ENCODE assay signal across 22 cellular contexts in the genomic region with DNA sequence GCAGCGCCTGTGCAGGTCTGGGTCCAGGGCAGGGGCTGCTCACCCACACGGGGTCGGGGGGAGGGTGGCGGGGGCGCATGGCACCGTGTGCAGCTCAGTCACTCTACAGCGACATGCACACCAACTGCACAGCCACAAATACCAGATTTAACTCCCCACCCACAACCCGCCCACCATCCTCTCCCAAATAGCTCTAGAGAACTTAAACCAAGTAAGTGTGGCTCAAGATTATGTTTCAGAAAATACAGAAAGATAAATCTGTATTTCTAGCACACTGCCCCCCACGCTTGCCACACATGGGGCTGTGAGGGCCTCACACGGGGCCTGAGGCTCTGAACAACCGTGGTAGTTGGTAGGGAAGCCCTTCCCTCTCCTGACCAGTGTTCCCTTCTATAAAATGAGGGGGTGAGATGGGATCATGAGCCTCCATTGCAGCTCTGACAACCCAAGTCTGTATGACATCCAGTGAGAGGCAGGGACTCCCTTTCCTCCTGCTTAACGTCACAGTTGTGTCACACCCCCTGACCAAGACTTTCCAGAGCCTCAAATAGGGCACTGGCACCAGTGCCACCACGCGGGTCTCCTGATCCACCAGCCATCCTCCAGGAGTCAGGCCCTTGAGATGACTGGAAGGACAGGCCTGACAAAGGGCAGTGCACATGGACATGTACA. TPM values are rescaled to one million over a fixed set of nuclear protein-coding genes. Genes with fewer than 3 reads are reported as not detected.
A peak's percentile ranks its signal among the peaks of the same experiment; 100 is the strongest.
DNase-seq lines count a peak whose midpoint lies in the region; ATAC-seq and TF ChIP-seq lines count a peak whose summit lies in the region.
"Had no signal": no experiment of that assay in that cellular context is flagged by ENCODE, and none has a peak within 500 bp of the region (broad histone marks: within the 10 kb centered on the region; RNA-seq: fewer than 3 reads in every experiment).

No MANE protein-coding gene starts in this region.

- H3K36me3 Mint-ChIP-seq in activated CD8-positive, alpha-beta T cell treated with anti-CD3 and anti-CD28 coated beads for 36 hours (ENCODE audit: low read depth), result peaks cover 4% of the 10 kb centered on the region
- peaks cover 2% of the 10 kb centered on the region for H3K36me3 Mint-ChIP-seq in dendritic cell treated with granulocyte-macrophage colony-stimulating factor and Interleukin-4, amounts not matched to agents 40 ng/mL and 50 ng/mL, for 4 days (ENCODE audit: low read depth)
- H3K36me3 Mint-ChIP-seq: CD8-positive, alpha-beta T cell had no signal

- no peaks in the 10 kb centered on the region for H3K27me3 Mint-ChIP-seq in activated CD8-positive, alpha-beta T cell treated with anti-CD3 and anti-CD28 coated beads for 36 hours
- no peaks in the 10 kb centered on the region for H3K27me3 Mint-ChIP-seq in dendritic cell treated with granulocyte-macrophage colony-stimulating factor and Interleukin-4, amounts not matched to agents 40 ng/mL and 50 ng/mL, for 4 days

- intact Hi-C loops in activated CD8-positive, alpha-beta T cell treated with anti-CD3 and anti-CD28 coated beads for 36 hours (cut with micrococcal nuclease), result no loop called here
- intact Hi-C loops in dendritic cell treated with granulocyte-macrophage colony-stimulating factor and Interleukin-4, amounts not matched to agents 40 ng/mL and 50 ng/mL, for 4 days (cut with micrococcal nuclease), result no loop called here

- H3K27me3 ChIP-seq in BLaER1, result no peaks in the 10 kb centered on the region
- H3K27me3 ChIP-seq: BE2C had no signal

- no peaks in the 10 kb centered on the region for H3K9me3 ChIP-seq in BLaER1
- H3K9me3 ChIP-seq: BE2C had no signal

- H3K4me3 ChIP-seq in BLaER1, result no peak overlapping the region

- ATAC-seq in activated CD8-positive, alpha-beta T cell treated with anti-CD3 and anti-CD28 coated beads for 36 hours, result no peak
- ATAC-seq in HG02610 (IDR thresholded peaks at IDR 0.05; ENCODE audit: unreplicated experiment) (no peak), GM18520 (IDR thresholded peaks at IDR 0.05; ENCODE audit: unreplicated experiment) (no peak)
- ATAC-seq: CD8-positive, alpha-beta T cell; PC-3 had no signal

- H3K9me3 Mint-ChIP-seq in activated CD8-positive, alpha-beta T cell treated with anti-CD3 and anti-CD28 coated beads for 36 hours, result no peaks in the 10 kb centered on the region
- no peaks in the 10 kb centered on the region for H3K9me3 Mint-ChIP-seq in dendritic cell treated with granulocyte-macrophage colony-stimulating factor and Interleukin-4, amounts not matched to agents 40 ng/mL and 50 ng/mL, for 4 days
- H3K9me3 Mint-ChIP-seq: CD8-positive, alpha-beta T cell; HFFc6 had no signal

- TF ChIP-seq CTCF in activated CD8-positive, alpha-beta T cell treated with anti-CD3 and anti-CD28 coated beads for 36 hours (IDR thresholded peaks at IDR 0.05), result no peak

- peak overlapping the region; percentile 38 for H3K27ac ChIP-seq in BLaER1

- H3K36me3 ChIP-seq in BLaER1, result peaks cover 92% of the 10 kb centered on the region
- H3K36me3 ChIP-seq: BE2C had no signal

- DNase-seq in activated CD8-positive, alpha-beta T cell treated with anti-CD3 and anti-CD28 coated beads for 36 hours, result peak; percentile 14
- DNase-seq in occipital lobe (lab: John Stamatoyannopoulos, UW), result peak; percentile 41
- DNase-seq in kidney glomerular epithelial cell (lab: John Stamatoyannopoulos, UW), result no peak
- no peak for DNase-seq in NCI-H748 (lab: John Stamatoyannopoulos, UW; ENCODE audit: unreplicated experiment)
- DNase-seq: BE2C; Calu3; CD8-positive, alpha-beta T cell; DMS53; EL; HFFc6; KG1; NCI-H1105 treated with DMSO at 0.1 percent for 48 hours; NCI-H1694; NCI-H2081 treated with DMSO at 0.1 percent for 48 hours; NCI-H510A treated with DMSO at 0.1 percent for 48 hours; PC-3; RPMI8226; SHP77 treated with DMSO at 0.1 percent for 48 hours had no signal

- no peak overlapping the region for H3K27ac Mint-ChIP-seq in activated CD8-positive, alpha-beta T cell treated with anti-CD3 and anti-CD28 coated beads for 36 hours
- peak overlapping the region; percentile 60 for H3K27ac Mint-ChIP-seq in dendritic cell treated with granulocyte-macrophage colony-stimulating factor and Interleukin-4, amounts not matched to agents 40 ng/mL and 50 ng/mL, for 4 days
- H3K27ac Mint-ChIP-seq: CD8-positive, alpha-beta T cell; HFFc6 had no signal

- no peak overlapping the region for H3K4me3 Mint-ChIP-seq in activated CD8-positive, alpha-beta T cell treated with anti-CD3 and anti-CD28 coated beads for 36 hours
- no peak overlapping the region for H3K4me3 Mint-ChIP-seq in dendritic cell treated with granulocyte-macrophage colony-stimulating factor and Interleukin-4, amounts not matched to agents 40 ng/mL and 50 ng/mL, for 4 days
- H3K4me3 Mint-ChIP-seq: CD8-positive, alpha-beta T cell; HFFc6 had no signal

- peaks cover 7% of the 10 kb centered on the region for H3K4me1 Mint-ChIP-seq in activated CD8-positive, alpha-beta T cell treated with anti-CD3 and anti-CD28 coated beads for 36 hours (ENCODE audit: low read depth)
- peaks cover 42% of the 10 kb centered on the region for H3K4me1 Mint-ChIP-seq in dendritic cell treated with granulocyte-macrophage colony-stimulating factor and Interleukin-4, amounts not matched to agents 40 ng/mL and 50 ng/mL, for 4 days (ENCODE audit: low read depth)

- no peaks in the 10 kb centered on the region for H4K20me1 ChIP-seq in BLaER1

- H3K4me1 ChIP-seq in BLaER1, result peaks cover 55% of the 10 kb centered on the region

- no peak overlapping the region for H3K9ac ChIP-seq in BLaER1

- POLR2A ChIA-PET in activated CD8-positive, alpha-beta T cell treated with anti-CD3 and anti-CD28 coated beads for 36 hours (lab: Charles Lee), result no interaction called here

- CTCF ChIA-PET in activated CD8-positive, alpha-beta T cell treated with anti-CD3 and anti-CD28 coated beads for 36 hours (lab: Charles Lee), result interaction anchor here (0.7 to 2.0 kb wide), 3 partner anchors 8 to 130 kb away, joined by 3 to 8 read pairs (median 3); no protein-coding TSS in a partner anchor

- H3K4me2 ChIP-seq in BLaER1, result no peak overlapping the region

RNA-seq across cellular contexts. Expression of gene POC1A, which starts 23.1 kb away (rescaled TPM):
- 10 to 100 TPM; 21.2 to 23.5 TPM for total RNA-seq in activated CD8-positive, alpha-beta T cell treated with anti-CD3 and anti-CD28 coated beads for 36 hours
- 3.1 TPM for total RNA-seq in occipital lobe

Comparison
In these comparisons a context has a peak if more than half of its experiments do, and no peak if none do; other contexts are left out.
1. DNase-seq: peak in activated CD8-positive, alpha-beta T cell treated with anti-CD3 and anti-CD28 coated beads for 36 hours (single experiment) and occipital lobe (single experiment); none in kidney glomerular epithelial cell (single experiment) and NCI-H748 (single experiment).